Comparison of ENCODE assay signal across 28 cellular contexts in genomic region chr19:17210296-17210695, GRCh38. TPM values are rescaled to one million over a fixed set of nuclear protein-coding genes. Genes with fewer than 3 reads are reported as not detected.
A peak's percentile ranks its signal among the peaks of the same experiment; 100 is the strongest.
DNase-seq lines count a peak whose midpoint lies in the region; ATAC-seq and TF ChIP-seq lines count a peak whose summit lies in the region.
"Had no signal": no experiment of that assay in that cellular context is flagged by ENCODE, and none has a peak within 500 bp of the region (broad histone marks: within the 10 kb centered on the region; RNA-seq: fewer than 3 reads in every experiment).

No MANE protein-coding gene starts in this region.

- H3K27ac ChIP-seq in GM23338 (ENCODE audit: low read depth), result 0 out of 2 replicates have a peak overlapping the region, but pooled peaks have one; percentile 45
- H3K27ac ChIP-seq in spleen, result peak overlapping the region in 1 of 8 donors; percentile 50
- H3K27ac ChIP-seq in neuronal stem cell (replicated peaks; ENCODE audit: low read length), result no peak overlapping the region
- H3K27ac ChIP-seq: body of pancreas, epithelial cell of prostate, foreskin keratinocyte, HL-60, neutrophil, psoas muscle, sigmoid colon, tibial artery had no signal

- no peaks in the 10 kb centered on the region for H3K79me2 ChIP-seq in GM23338 (replicated peaks; ENCODE audit: insufficient read depth)

- no peaks in the 10 kb centered on the region for H3K9me2 ChIP-seq in GM23338 (ENCODE audit: insufficient read depth)

- no peak overlapping the region for H2BK5ac ChIP-seq in neuronal stem cell (ENCODE audit: low read length)

- peaks cover 2% of the 10 kb centered on the region for H3K79me1 ChIP-seq in neuronal stem cell (ENCODE audit: low read depth, low read length)

- no peak overlapping the region for H2BK12ac ChIP-seq in neuronal stem cell (ENCODE audit: low read length)

- TF ChIP-seq POLR2A in spleen (IDR thresholded peaks at IDR 0.05), result no peak

- peak overlapping the region; percentile 70 for H3K27ac Mint-ChIP-seq in activated CD4-positive, alpha-beta T cell treated with anti-CD3 and anti-CD28 coated beads, Interleukin-2, amount 10 ng/mL, durations not matched to agents 24 days and 14 days
- no peak overlapping the region for H3K27ac Mint-ChIP-seq in GM23338
- peak overlapping the region; percentile 65 for H3K27ac Mint-ChIP-seq in dendritic cell treated with granulocyte-macrophage colony-stimulating factor and Interleukin-4, amounts not matched to agents 40 ng/mL and 50 ng/mL, for 4 days
- H3K27ac Mint-ChIP-seq: T-helper 17 cell had no signal

- H3K4me2 ChIP-seq in GM23338, result no peak overlapping the region
- no peak overlapping the region for H3K4me2 ChIP-seq in neuronal stem cell (ENCODE audit: insufficient read depth, low read length, poor library complexity, severe bottlenecking)

- H3K4me3 ChIP-seq in GM23338, result no peak overlapping the region
- H3K4me3 ChIP-seq in spleen, result no peak overlapping the region
- H3K4me3 ChIP-seq in MG63, result no peak overlapping the region
- H3K4me3 ChIP-seq in neuronal stem cell (ENCODE audit: low read length in 2 of 2), result no peak overlapping the region
- H3K4me3 ChIP-seq: adrenal gland, body of pancreas, psoas muscle, sigmoid colon, tibial artery had no signal

- no peaks in the 10 kb centered on the region for H3K9me3 Mint-ChIP-seq in activated CD4-positive, alpha-beta T cell treated with anti-CD3 and anti-CD28 coated beads, Interleukin-2, amount 10 ng/mL, durations not matched to agents 24 days and 14 days
- H3K9me3 Mint-ChIP-seq in GM23338, result no peaks in the 10 kb centered on the region; the same call in 2 of the 3 replicates
- H3K9me3 Mint-ChIP-seq in dendritic cell treated with granulocyte-macrophage colony-stimulating factor and Interleukin-4, amounts not matched to agents 40 ng/mL and 50 ng/mL, for 4 days, result no peaks in the 10 kb centered on the region
- H3K9me3 Mint-ChIP-seq: stimulated activated naive CD8-positive, alpha-beta T cell treated with anti-CD3 and anti-CD28 coated beads, Interleukin-15, amount 100 ng/mL, for 72 hours had no signal

- H3K14ac ChIP-seq in neuronal stem cell (ENCODE audit: low read length), result no peak overlapping the region

- TF ChIP-seq CTCF in GM23338 (conservative IDR thresholded peaks at IDR 0.05; ENCODE audit: low read depth in 2 of 2), result no peak
- no peak for TF ChIP-seq CTCF in spleen (IDR thresholded peaks at IDR 0.05 in 8 of 11, conservative IDR thresholded peaks at IDR 0.05 in 3 of 11)

- no peak for DNase-seq in activated CD4-positive, alpha-beta T cell treated with anti-CD3 and anti-CD28 coated beads, Interleukin-2, amount 10 ng/mL, durations not matched to agents 24 days and 14 days
- DNase-seq in activated CD4-positive, alpha-beta T cell treated with anti-CD3 and anti-CD28 coated beads, Interleukin-2, amount 50 U/mL, for 4 hours, result no peak
- DNase-seq in GM23338 (ENCODE audit: low spot score) (no peak), spleen (peak; percentile 64), MG63 (no peak), SIG-M5 treated with dmso at 0.1 percent for 504 hours (lab: John Stamatoyannopoulos, UW; ENCODE audit: unreplicated experiment) (no peak), neuronal stem cell (ENCODE audit: low spot score) (no peak)
- DNase-seq: activated naive CD4-positive, alpha-beta T cell; AML-193; body of pancreas; COR-L47; effector CD4-positive, alpha-beta T cell; foreskin keratinocyte; left cardiac atrium; NCI-H1436 treated with DMSO at 0.1 percent for 48 hours; NCI-H2107; psoas muscle; sigmoid colon; T-helper 17 cell; tibial artery had no signal

- H3K9ac ChIP-seq in neuronal stem cell (ENCODE audit: low read depth, low read length, poor library complexity), result no peak overlapping the region

- H3K36me3 Mint-ChIP-seq in activated CD4-positive, alpha-beta T cell treated with anti-CD3 and anti-CD28 coated beads, Interleukin-2, amount 10 ng/mL, durations not matched to agents 24 days and 14 days (ENCODE audit: low read depth), result peaks cover 41% of the 10 kb centered on the region
- H3K36me3 Mint-ChIP-seq in GM23338 (ENCODE audit: low read depth), result peaks cover 31% of the 10 kb centered on the region
- H3K36me3 Mint-ChIP-seq in dendritic cell treated with granulocyte-macrophage colony-stimulating factor and Interleukin-4, amounts not matched to agents 40 ng/mL and 50 ng/mL, for 4 days (ENCODE audit: low read depth), result peaks cover 90% of the 10 kb centered on the region

- no peak overlapping the region for H4K91ac ChIP-seq in neuronal stem cell (ENCODE audit: low read depth, low read length, poor library complexity)

- H3K36me3 ChIP-seq in GM23338 (ENCODE audit: insufficient read depth), result no peaks in the 10 kb centered on the region
- H3K36me3 ChIP-seq in spleen, result peaks cover 0 to 85% (median 73%) of the 10 kb centered on the region in 6 donors
- H3K36me3 ChIP-seq in MG63, result peaks cover 48% of the 10 kb centered on the region
- H3K36me3 ChIP-seq in neuronal stem cell (replicated peaks in 1 of 2; ENCODE audit: control insufficient read depth in 2 of 2, insufficient read depth in 2 of 2, low read length in 2 of 2), result peaks cover 24 to 79% of the 10 kb centered on the region in 2 donors

- peaks cover 9% of the 10 kb centered on the region for H3K4me1 ChIP-seq in GM23338 (ENCODE audit: insufficient read depth)
- H3K4me1 ChIP-seq in spleen, result peaks cover 4 to 14% (median 10%) of the 10 kb centered on the region in 6 donors
- peaks cover 3 to 5% of the 10 kb centered on the region in 2 donors for H3K4me1 ChIP-seq in neuronal stem cell (ENCODE audit: control insufficient read depth in 2 of 2, insufficient read depth in 1 of 2, low read depth in 1 of 2, low read length in 2 of 2)
- H3K4me1 ChIP-seq: foreskin keratinocyte had no signal

- no peak overlapping the region for H3K4me3 Mint-ChIP-seq in activated CD4-positive, alpha-beta T cell treated with anti-CD3 and anti-CD28 coated beads, Interleukin-2, amount 10 ng/mL, durations not matched to agents 24 days and 14 days
- no peak overlapping the region; the same call in 2 of the 3 replicates for H3K4me3 Mint-ChIP-seq in GM23338
- H3K4me3 Mint-ChIP-seq in dendritic cell treated with granulocyte-macrophage colony-stimulating factor and Interleukin-4, amounts not matched to agents 40 ng/mL and 50 ng/mL, for 4 days, result no peak overlapping the region
- H3K4me3 Mint-ChIP-seq: stimulated activated naive CD8-positive, alpha-beta T cell treated with anti-CD3 and anti-CD28 coated beads, Interleukin-15, amount 100 ng/mL, for 72 hours; T-helper 17 cell had no signal

- H3K23ac ChIP-seq in neuronal stem cell (ENCODE audit: low read depth, low read length, poor library complexity), result no peak overlapping the region

- H2AK5ac ChIP-seq in neuronal stem cell (ENCODE audit: low read depth, low read length), result no peak overlapping the region

- WGBS in spleen, 5 donors, result 83 to 93% (median 89%) methylated on average over 8 to 14 of the region's 14 CpGs
- no CpG with 5 or more reads among the region's 14 CpGs for WGBS in neuronal stem cell (ENCODE audit: extremely low coverage in 2 of 2, insufficient read length in 2 of 2, insufficient replicate concordance in 1 of 2), 2 donors

- H2AFZ ChIP-seq in GM23338 (no peak overlapping the region), neuronal stem cell (ENCODE audit: low read length) (no peak overlapping the region)

- no peak overlapping the region for H3K18ac ChIP-seq in neuronal stem cell (ENCODE audit: low read length)

- H3K9me3 ChIP-seq in spleen, result no peaks in the 10 kb centered on the region
- no peaks in the 10 kb centered on the region for H3K9me3 ChIP-seq in MG63
- H3K9me3 ChIP-seq in neuronal stem cell (replicated peaks in 1 of 2; ENCODE audit: control insufficient read depth in 2 of 2, insufficient read depth in 1 of 2, low read depth in 1 of 2, low read length in 2 of 2), result peaks cover 0 to 6% of the 10 kb centered on the region in 2 donors
- H3K9me3 ChIP-seq: adrenal gland, body of pancreas, neutrophil, psoas muscle, sigmoid colon, tibial artery had no signal

- H3K27me3 ChIP-seq in GM23338 (ENCODE audit: insufficient read depth), result no peaks in the 10 kb centered on the region
- H3K27me3 ChIP-seq in spleen (replicated peaks in 1 of 7), result no peaks in the 10 kb centered on the region
- H3K27me3 ChIP-seq in MG63, result no peaks in the 10 kb centered on the region
- H3K27me3 ChIP-seq in neuronal stem cell (ENCODE audit: control insufficient read depth in 3 of 3, insufficient read depth in 3 of 3, low read depth in 1 of 3, low read length in 3 of 3), result no peaks in the 10 kb centered on the region
- H3K27me3 ChIP-seq: adrenal gland, body of pancreas, foreskin keratinocyte, neutrophil, sigmoid colon, tibial artery had no signal

- no peak for ATAC-seq in GM23338
- ATAC-seq: body of pancreas had no signal

- peaks cover 16% of the 10 kb centered on the region for H3K4me1 Mint-ChIP-seq in activated CD4-positive, alpha-beta T cell treated with anti-CD3 and anti-CD28 coated beads, Interleukin-2, amount 10 ng/mL, durations not matched to agents 24 days and 14 days
- H3K4me1 Mint-ChIP-seq in GM23338, result peaks cover 16% of the 10 kb centered on the region
- peaks cover 20% of the 10 kb centered on the region for H3K4me1 Mint-ChIP-seq in dendritic cell treated with granulocyte-macrophage colony-stimulating factor and Interleukin-4, amounts not matched to agents 40 ng/mL and 50 ng/mL, for 4 days (ENCODE audit: low read depth)

- no peak overlapping the region for H2BK15ac ChIP-seq in neuronal stem cell (ENCODE audit: low read length)

- H4K8ac ChIP-seq in neuronal stem cell (ENCODE audit: low read depth, low read length), result no peak overlapping the region

- intact Hi-C loops in activated CD4-positive, alpha-beta T cell treated with anti-CD3 and anti-CD28 coated beads, Interleukin-2, amount 10 ng/mL, durations not matched to agents 24 days and 14 days (cut with micrococcal nuclease), result no loop called here
- intact Hi-C loops in dendritic cell treated with granulocyte-macrophage colony-stimulating factor and Interleukin-4, amounts not matched to agents 40 ng/mL and 50 ng/mL, for 4 days (cut with micrococcal nuclease), result no loop called here
- intact Hi-C loops in spleen (cut with DNase I; ENCODE audit: low total_unique reads), result no loop called here

- H3K4ac ChIP-seq in neuronal stem cell (ENCODE audit: low read length), result no peak overlapping the region

- H3K27me3 Mint-ChIP-seq in activated CD4-positive, alpha-beta T cell treated with anti-CD3 and anti-CD28 coated beads, Interleukin-2, amount 10 ng/mL, durations not matched to agents 24 days and 14 days, result no peaks in the 10 kb centered on the region
- H3K27me3 Mint-ChIP-seq in GM23338 (ENCODE audit: insufficient read depth, low read depth, poor library complexity), result peaks cover 19% of the 10 kb centered on the region
- H3K27me3 Mint-ChIP-seq in dendritic cell treated with granulocyte-macrophage colony-stimulating factor and Interleukin-4, amounts not matched to agents 40 ng/mL and 50 ng/mL, for 4 days, result no peaks in the 10 kb centered on the region
- H3K27me3 Mint-ChIP-seq: stimulated activated naive CD8-positive, alpha-beta T cell treated with anti-CD3 and anti-CD28 coated beads, Interleukin-15, amount 100 ng/mL, for 72 hours; T-helper 17 cell had no signal

- no peak overlapping the region for H2BK120ac ChIP-seq in neuronal stem cell (ENCODE audit: low read depth, low read length)

- peaks cover 18% of the 10 kb centered on the region for H3F3A ChIP-seq in GM23338 (replicated peaks; ENCODE audit: low read depth)

- H4K20me1 ChIP-seq in GM23338 (replicated peaks; ENCODE audit: insufficient read depth), result no peaks in the 10 kb centered on the region

RNA-seq across cellular contexts. Expression of gene USE1, which starts 4.9 kb away (rescaled TPM):
- 29.8 and 31.3 TPM in 2 replicates for total RNA-seq in activated CD4-positive, alpha-beta T cell treated with anti-CD3 and anti-CD28 coated beads, Interleukin-2, amount 10 ng/mL, durations not matched to agents 24 days and 14 days
- 13.7 and 15.5 TPM in 2 replicates for total RNA-seq in GM23338 (2014; rRNA removed; shearing (Covaris generic))
- polyA plus RNA-seq in GM23338 (2016; fragmentation: Nextera tagmentation; extraction: Ambion mirVana) (18.6 and 19.4 TPM in 2 replicates), spleen (10 to 100 TPM; 65.1 to 74.4 (median 65.4) TPM)
- total RNA-seq in spleen, result 10 to 100 TPM; 17.2 to 30.4 (median 25.9) TPM
- 63.4 and 77.0 TPM in 2 replicates for total RNA-seq in MG63 (2014; rRNA removed; shearing (Covaris generic); ENCODE audit: low replicate concordance)
- 10.0 TPM for polyA plus RNA-seq in neuronal stem cell (2013, experiment 1 of 2)
- polyA plus RNA-seq in neuronal stem cell (2013, experiment 2 of 2), result 10.0 TPM

RNA-seq across cellular contexts. Expression of gene OCEL1, which starts 15.7 kb away (rescaled TPM):
- total RNA-seq in activated CD4-positive, alpha-beta T cell treated with anti-CD3 and anti-CD28 coated beads, Interleukin-2, amount 10 ng/mL, durations not matched to agents 24 days and 14 days, result 17.8 and 23.0 TPM in 2 replicates
- 9.6 and 12.7 TPM in 2 replicates for total RNA-seq in GM23338 (2014; rRNA removed; shearing (Covaris generic))
- polyA plus RNA-seq in GM23338 (2016; fragmentation: Nextera tagmentation; extraction: Ambion mirVana) (47.4 and 50.6 TPM in 2 replicates), spleen (10 to 100 TPM; 20.4 to 31.8 (median 24.3) TPM)
- 10 to 100 TPM in 6 of 7 donors, 1 to 10 TPM in 1; 7.7 to 28.6 (median 25.4) TPM for total RNA-seq in spleen
- total RNA-seq in MG63 (2014; rRNA removed; shearing (Covaris generic); ENCODE audit: low replicate concordance), result 2.8 and 7.8 TPM in 2 replicates
- 16.5 TPM for polyA plus RNA-seq in neuronal stem cell (2013, experiment 1 of 2)
- polyA plus RNA-seq in neuronal stem cell (2013, experiment 2 of 2), result 16.7 TPM

RNA-seq across cellular contexts. Expression of gene NR2F6, which starts 35.4 kb away (rescaled TPM):
- 15.0 and 16.5 TPM in 2 replicates for total RNA-seq in activated CD4-positive, alpha-beta T cell treated with anti-CD3 and anti-CD28 coated beads, Interleukin-2, amount 10 ng/mL, durations not matched to agents 24 days and 14 days
- total RNA-seq in GM23338 (2014; rRNA removed; shearing (Covaris generic)), result 172 and 209 TPM in 2 replicates
- polyA plus RNA-seq in GM23338 (2016; fragmentation: Nextera tagmentation; extraction: Ambion mirVana) (64.0 and 67.4 TPM in 2 replicates), spleen (10 to 100 TPM in 1 of 3 donors, 1 to 10 TPM in 2; 6.6 to 11.9 (median 7.8) TPM)
- 10 to 100 TPM; 11.6 to 15.0 (median 14.5) TPM for total RNA-seq in spleen
- 87.8 and 95.5 TPM in 2 replicates for total RNA-seq in MG63 (2014; rRNA removed; shearing (Covaris generic); ENCODE audit: low replicate concordance)
- 34.2 TPM for polyA plus RNA-seq in neuronal stem cell (2013, experiment 1 of 2)
- 34.5 TPM for polyA plus RNA-seq in neuronal stem cell (2013, experiment 2 of 2)

RNA-seq across cellular contexts. Expression of gene USHBP1, which starts 54.2 kb away (rescaled TPM):
- 0.30 and 0.38 TPM in 2 replicates for total RNA-seq in activated CD4-positive, alpha-beta T cell treated with anti-CD3 and anti-CD28 coated beads, Interleukin-2, amount 10 ng/mL, durations not matched to agents 24 days and 14 days
- 5.2 and 5.6 TPM in 2 replicates for total RNA-seq in GM23338 (2014; rRNA removed; shearing (Covaris generic))
- 4.0 and 4.6 TPM in 2 replicates for polyA plus RNA-seq in GM23338 (2016; fragmentation: Nextera tagmentation; extraction: Ambion mirVana)
- total RNA-seq in spleen, result 10 to 100 TPM in 2 of 7 donors, 1 to 10 TPM in 5; 4.4 to 16.6 (median 7.6) TPM
- polyA plus RNA-seq in spleen, result 10 to 100 TPM in 2 of 3 donors, 1 to 10 TPM in 1; 3.1 to 16.6 (median 12.4) TPM
- not detected in 2 replicates for total RNA-seq in MG63 (2014; rRNA removed; shearing (Covaris generic); ENCODE audit: low replicate concordance)
- 0.22 TPM for polyA plus RNA-seq in neuronal stem cell (2013, experiment 1 of 2)
- polyA plus RNA-seq in neuronal stem cell (2013, experiment 2 of 2), result 0.50 TPM
- total RNA-seq: chondrocyte, foreskin keratinocyte, NCI-H460 had no signal

RNA-seq across cellular contexts. Expression of gene BABAM1, which starts 56.9 kb away (rescaled TPM):
- 127 TPM in 2 replicates for total RNA-seq in activated CD4-positive, alpha-beta T cell treated with anti-CD3 and anti-CD28 coated beads, Interleukin-2, amount 10 ng/mL, durations not matched to agents 24 days and 14 days
- total RNA-seq in GM23338 (2014; rRNA removed; shearing (Covaris generic)), result 78.1 and 87.8 TPM in 2 replicates
- polyA plus RNA-seq in GM23338 (2016; fragmentation: Nextera tagmentation; extraction: Ambion mirVana) (88.7 and 95.0 TPM in 2 replicates), spleen (100 to 1,000 TPM in 2 of 3 donors, 10 to 100 TPM in 1; 74.8 to 133 (median 114) TPM)
- total RNA-seq in spleen, result 10 to 100 TPM; 61.7 to 84.3 (median 71.3) TPM
- total RNA-seq in MG63 (2014; rRNA removed; shearing (Covaris generic); ENCODE audit: low replicate concordance), result 112 and 258 TPM in 2 replicates
- 102 TPM for polyA plus RNA-seq in neuronal stem cell (2013, experiment 1 of 2)
- 100.0 TPM for polyA plus RNA-seq in neuronal stem cell (2013, experiment 2 of 2)
